Comparison of ENCODE assay signal across 8 cellular contexts in genomic region chr20:25065625-25066338, GRCh38. TPM values are rescaled to one million over a fixed set of nuclear protein-coding genes. Genes with fewer than 3 reads are reported as not detected.
A peak's percentile ranks its signal among the peaks of the same experiment; 100 is the strongest.
DNase-seq lines count a peak whose midpoint lies in the region; ATAC-seq and TF ChIP-seq lines count a peak whose summit lies in the region.

No MANE protein-coding gene starts in this region.

- TF ChIP-seq POLR2A in prostate gland (IDR thresholded peaks at IDR 0.05), result no peak

- H3K4me3 ChIP-seq in AG09309 (ENCODE audit: control insufficient read depth, low read depth, low read length), result no peak overlapping the region
- H3K4me3 ChIP-seq in Panc1 (ENCODE audit: low read depth in 2 of 2, low read length in 2 of 2), result 0 out of 4 replicates have a peak overlapping the region, but pooled peaks of 1 of the 2 experiments have one; percentile 7
- H3K4me3 ChIP-seq in prostate gland, result no peak overlapping the region

- no peaks in the 10 kb centered on the region for H3K36me3 ChIP-seq in Panc1 (ENCODE audit: control insufficient read depth, insufficient read depth, low read length)
- H3K36me3 ChIP-seq in prostate gland, result no peaks in the 10 kb centered on the region

- TF ChIP-seq CTCF in AG09309 (IDR thresholded peaks at IDR 0.05; ENCODE audit: control insufficient read depth, insufficient read depth, low read depth, low read length, missing control alignments) (peak; percentile 85), GM13977 (IDR thresholded peaks at IDR 0.05; ENCODE audit: extremely low read depth, insufficient read depth, missing control alignments) (peak; percentile 74), Panc1 (IDR thresholded peaks at IDR 0.05) (peak; percentile 85), prostate gland (IDR thresholded peaks at IDR 0.05) (peak; percentile 38 to 94 (median 81))

- 22% methylated on average over 9 of the region's 9 CpGs for WGBS in prostate gland

- BruUV-seq in Panc1 (replicated peaks; lab: Mats Ljungman, UMichigan), result no TSS peak

- ATAC-seq in HG03378 (IDR thresholded peaks at IDR 0.05; ENCODE audit: unreplicated experiment) (peak; percentile 72), Panc1 (peak; percentile 90), Right ventricle myocardium superior (ENCODE audit: poor library complexity) (peak; percentile 88), GM19035 (IDR thresholded peaks at IDR 0.05; ENCODE audit: unreplicated experiment) (no peak)

- H3K27ac ChIP-seq in Panc1 (ENCODE audit: low read length), result peak overlapping the region; percentile 68
- no peak overlapping the region for H3K27ac ChIP-seq in prostate gland

- H3K9me3 ChIP-seq in Panc1 (ENCODE audit: control insufficient read depth, insufficient read depth, low read depth, low read length) (no peaks in the 10 kb centered on the region), prostate gland (no peaks in the 10 kb centered on the region)

- no peak for DNase-seq in AG09309 (ENCODE audit: low read depth)
- peak; percentile 75 for DNase-seq in GM13977 (ENCODE audit: low spot score)
- peak; percentile 61 for DNase-seq in Panc1 (ENCODE audit: low read depth, low spot score)
- peak; percentile 66 for DNase-seq in activated naive CD4-positive, alpha-beta T cell treated with anti-CD3 and anti-CD28 coated beads, Interleukin-2, amount 50 U/mL, for 16 hours
- DNase-seq in Right ventricle myocardium superior, result peak; percentile 75
- peak; percentile 69 for DNase-seq in prostate gland (ENCODE audit: low spot score)

- intact Hi-C loops in Panc1 (cut with micrococcal nuclease; ENCODE audit: unreplicated experiment), result loop anchor here (1.0 kb wide), 1 partner anchor 70 kb away; no protein-coding TSS in a partner anchor
- intact Hi-C loops in Right ventricle myocardium superior (cut with DNase I), result loop anchor here (1.0 to 5.0 kb wide), 2 partner anchors 72 to 112 kb away; no protein-coding TSS in a partner anchor
- intact Hi-C loops in prostate gland (cut with DNase I), result loop anchor here (1.0 kb wide), 1 partner anchor 70 kb away; no protein-coding TSS in a partner anchor

- CTCF ChIA-PET in Panc1 (lab: Charles Lee), result interaction anchor here (1.2 to 1.4 kb wide), 2 partner anchors 32 to 72 kb away, joined by 3 to 5 read pairs; no protein-coding TSS in a partner anchor

- in situ Hi-C loops in GM13977 (cut with MboI; ENCODE audit: low pct_unique_long_range_greater_than_20kb, low sequenced_read_pairs, unreplicated experiment) (no loop called here), Panc1 (cut with HindIII; ENCODE audit: low pct_unique_long_range_greater_than_20kb, low sequenced_read_pairs) (no loop called here)

- H3K4me1 ChIP-seq in Panc1 (ENCODE audit: control insufficient read depth, insufficient read depth, low read length) (peaks cover 13% of the 10 kb centered on the region), prostate gland (replicated peaks) (no peaks in the 10 kb centered on the region)

- POLR2A ChIA-PET in Panc1 (lab: Charles Lee), result no interaction called here

- H3K27me3 ChIP-seq in Panc1 (ENCODE audit: control insufficient read depth, insufficient read depth, low read length) (no peaks in the 10 kb centered on the region), prostate gland (replicated peaks; ENCODE audit: insufficient read depth) (no peaks in the 10 kb centered on the region)

RNA-seq across cellular contexts. Expression of gene ACSS1, which starts 7.8 kb away (rescaled TPM):
- 32.2 TPM for total RNA-seq in Panc1 (2021; ENCODE audit: unreplicated experiment)
- polyA plus RNA-seq in Panc1 (2012; ENCODE audit: insufficient read length), result 21.7 TPM
- 143 TPM for total RNA-seq in Right ventricle myocardium superior
- total RNA-seq in prostate gland, result 100 to 1,000 TPM; 111 to 170 TPM

RNA-seq across cellular contexts. Expression of gene VSX1, which starts 16.2 kb away (rescaled TPM):
- total RNA-seq in Panc1 (2021; ENCODE audit: unreplicated experiment) (0.21 TPM), Right ventricle myocardium superior (0.30 TPM), prostate gland (not detected)
- polyA plus RNA-seq in Panc1 (2012; ENCODE audit: insufficient read length), result not detected
